In the genomic region with DNA sequence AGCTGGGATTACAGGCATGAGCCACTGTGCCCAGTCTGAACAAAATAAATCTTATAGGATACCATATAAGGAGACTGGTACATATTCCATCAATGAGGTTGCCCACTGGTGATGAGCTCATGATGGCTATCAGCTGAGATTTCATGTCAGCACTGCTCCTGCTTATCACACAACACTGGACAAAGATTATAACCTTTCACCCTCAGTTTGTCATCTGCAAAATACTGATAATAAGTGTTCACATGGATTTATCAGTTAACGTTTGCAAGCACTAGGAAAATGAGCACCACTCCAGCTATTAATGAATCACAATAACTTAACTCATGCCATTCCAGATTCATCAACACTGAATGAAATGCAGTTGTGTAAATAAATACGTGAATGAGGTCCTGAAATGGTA, we compare ENCODE assay signal across 29 cellular contexts.
"Had no signal": no experiment of that assay in that cellular context is flagged by ENCODE, and none has a peak within 500 bp of the region (broad histone marks: within the 10 kb centered on the region; RNA-seq: fewer than 3 reads in every experiment).

No MANE protein-coding gene starts in this region.

- H3K36me3 Mint-ChIP-seq: type B pancreatic cell had no signal

- H3K4me1 ChIP-seq: lower lobe of right lung, right lobe of liver, tibial nerve, uterus had no signal

- H3K4me3 Mint-ChIP-seq: immature natural killer cell; naive thymus-derived CD8-positive, alpha-beta T cell; nephron progenitor cell; neural progenitor cell; stimulated activated memory B cell treated with anti-CD40 and anti-IgM and Interleukin-4, amounts not matched to agents 10 μg/mL and 1 μg/mL and 100 μg/mL, for 72 hours; stimulated activated naive CD8-positive, alpha-beta T cell treated with anti-CD3 and anti-CD28 coated beads, Interleukin-15, amount 100 ng/mL, for 72 hours; type B pancreatic cell had no signal

- DNase-seq: hypothalamus; immature natural killer cell; kidney; left colon; left lung; lower lobe of right lung; mammary epithelial cell; mesenchymal stem cell; naive thymus-derived CD8-positive, alpha-beta T cell; nephron progenitor cell; occipital lobe; right lobe of liver; stimulated activated CD4-positive, alpha-beta T cell treated with anti-CD3 and anti-CD28 coated beads, Interleukin-1b, Interleukin-23, amount 100 ng/mL, for 48 hours; stimulated activated CD4-positive, alpha-beta T cell treated with anti-CD3 and anti-CD28 coated beads, Interleukin-2, amount 100 ng/mL, for 48 hours; stimulated activated CD4-positive, alpha-beta T cell treated with anti-CD3 and anti-CD28 coated beads, Interleukin-4, amount 100 ng/mL, for 4 hours; stimulated activated CD8-positive, alpha-beta memory T cell treated with anti-CD3 and anti-CD28 coated beads, Interleukin-4, amount 100 ng/mL, for 48 hours; stimulated activated naive CD4-positive, alpha-beta T cell treated with Interleukin-2 at 50 U/mL for 16 hours; stimulated activated naive CD8-positive, alpha-beta T cell treated with anti-CD3 and anti-CD28 coated beads, Interleukin-15, amount 100 ng/mL, for 72 hours; substantia nigra; uterus had no signal

- H3K27me3 Mint-ChIP-seq: naive thymus-derived CD8-positive, alpha-beta T cell; progenitor cell of endocrine pancreas; stimulated activated memory B cell treated with anti-CD40 and anti-IgM and Interleukin-4, amounts not matched to agents 10 μg/mL and 1 μg/mL and 100 μg/mL, for 72 hours; stimulated activated naive CD8-positive, alpha-beta T cell treated with anti-CD3 and anti-CD28 coated beads, Interleukin-15, amount 100 ng/mL, for 72 hours; type B pancreatic cell had no signal

- H3K9me3 ChIP-seq: left lung, lower lobe of right lung, neutrophil, right atrium auricular region, right lobe of liver, tibial nerve, uterus had no signal

- ATAC-seq: left colon; left lung; lower lobe of right lung; naive thymus-derived CD8-positive, alpha-beta T cell; stimulated activated memory B cell treated with anti-CD40 and anti-IgM and Interleukin-4, amounts not matched to agents 10 μg/mL and 1 μg/mL and 100 μg/mL, for 72 hours; stimulated activated naive CD8-positive, alpha-beta T cell treated with anti-CD3 and anti-CD28 coated beads, Interleukin-15, amount 100 ng/mL, for 72 hours had no signal

- H3K27me3 ChIP-seq: left lung, neural progenitor cell, neutrophil, right atrium auricular region, right lobe of liver, tibial nerve, uterus had no signal

- H3K9me3 Mint-ChIP-seq: immature natural killer cell; naive thymus-derived CD8-positive, alpha-beta T cell; nephron progenitor cell; stimulated activated memory B cell treated with anti-CD40 and anti-IgM and Interleukin-4, amounts not matched to agents 10 μg/mL and 1 μg/mL and 100 μg/mL, for 72 hours; stimulated activated naive CD8-positive, alpha-beta T cell treated with anti-CD3 and anti-CD28 coated beads, Interleukin-15, amount 100 ng/mL, for 72 hours; type B pancreatic cell had no signal

- H3K9ac ChIP-seq: neural progenitor cell had no signal

- H2AFZ ChIP-seq: neural progenitor cell had no signal

- H3K36me3 ChIP-seq: left lung, lower lobe of right lung, neural progenitor cell, right atrium auricular region, right lobe of liver, tibial nerve, uterus had no signal

- H3K27ac Mint-ChIP-seq: immature natural killer cell; naive thymus-derived CD8-positive, alpha-beta T cell; neural progenitor cell; progenitor cell of endocrine pancreas; stimulated activated memory B cell treated with anti-CD40 and anti-IgM and Interleukin-4, amounts not matched to agents 10 μg/mL and 1 μg/mL and 100 μg/mL, for 72 hours; stimulated activated naive CD8-positive, alpha-beta T cell treated with anti-CD3 and anti-CD28 coated beads, Interleukin-15, amount 100 ng/mL, for 72 hours; type B pancreatic cell had no signal

- H3K27ac ChIP-seq: left lung, lower lobe of right lung, neural progenitor cell, neutrophil, right atrium auricular region, right lobe of liver, tibial nerve, uterus had no signal

- FAIRE-seq: islet of Langerhans, kidney had no signal

- H3K4me2 ChIP-seq: neural progenitor cell, smooth muscle cell had no signal

- H3K4me3 ChIP-seq: left lung, lower lobe of right lung, neural progenitor cell, right atrium auricular region, right lobe of liver, smooth muscle cell, tibial nerve, uterus had no signal
